Comparison of ENCODE assay signal across 8 cellular contexts in genomic region chr1:115089443-115090340, GRCh38. TPM values are rescaled to one million over a fixed set of nuclear protein-coding genes. Genes with fewer than 3 reads are reported as not detected.
DNase-seq lines count a peak whose midpoint lies in the region; ATAC-seq and TF ChIP-seq lines count a peak whose summit lies in the region.

TSPAN2 (minus strand) TSS chr1:115089503; CDS start chr1:115089432, 71 bp downstream.

- no peaks in the 10 kb centered on the region for H3K36me3 Mint-ChIP-seq in CD4-positive, CD25-positive, alpha-beta regulatory T cell
- H3K36me3 Mint-ChIP-seq in stimulated activated naive CD8-positive, alpha-beta T cell treated with anti-CD3 and anti-CD28 coated beads, Interleukin-15, Interleukin-2, amounts not matched to agents 100 ng/mL and 50 ng/mL, for 24 hours (ENCODE audit: low read depth) = no peaks in the 10 kb centered on the region

- peaks cover 0 to 25% (median 18%) of the 10 kb centered on the region in 4 donors for H3K4me1 Mint-ChIP-seq in CD4-positive, CD25-positive, alpha-beta regulatory T cell
- H3K4me1 Mint-ChIP-seq in stimulated activated naive CD8-positive, alpha-beta T cell treated with anti-CD3 and anti-CD28 coated beads, Interleukin-15, Interleukin-2, amounts not matched to agents 100 ng/mL and 50 ng/mL, for 24 hours (ENCODE audit: low read depth) = peaks cover 38% of the 10 kb centered on the region

- peaks cover 9% of the 10 kb centered on the region for H3K27me3 ChIP-seq in CD4-positive, CD25-positive, alpha-beta regulatory T cell (ENCODE audit: control insufficient read depth, insufficient read depth, low read length)

- peaks cover 0 to 4% (median 0%) of the 10 kb centered on the region in 7 donors for H3K9me3 Mint-ChIP-seq in CD4-positive, CD25-positive, alpha-beta regulatory T cell
- no peaks in the 10 kb centered on the region for H3K9me3 Mint-ChIP-seq in stimulated activated naive CD8-positive, alpha-beta T cell treated with anti-CD3 and anti-CD28 coated beads, Interleukin-15, Interleukin-2, amounts not matched to agents 100 ng/mL and 50 ng/mL, for 24 hours

- peak within 1 kb of the TSS; percentile 52 for H3K4me3 ChIP-seq in CD4-positive, CD25-positive, alpha-beta regulatory T cell (ENCODE audit: low read depth, low read length)

- H3K27me3 Mint-ChIP-seq in CD4-positive, CD25-positive, alpha-beta regulatory T cell = peaks cover 29% of the 10 kb centered on the region
- H3K27me3 Mint-ChIP-seq in stimulated activated naive CD8-positive, alpha-beta T cell treated with anti-CD3 and anti-CD28 coated beads, Interleukin-15, Interleukin-2, amounts not matched to agents 100 ng/mL and 50 ng/mL, for 24 hours = peaks cover 8% of the 10 kb centered on the region

- H3K36me3 ChIP-seq in CD4-positive, CD25-positive, alpha-beta regulatory T cell (ENCODE audit: control insufficient read depth, insufficient read depth, low read length) = no peaks in the 10 kb centered on the region

- peak within 1 kb of the TSS; percentile 66 to 91 (median 82) for H3K4me3 Mint-ChIP-seq in CD4-positive, CD25-positive, alpha-beta regulatory T cell
- peak within 1 kb of the TSS; percentile 80 for H3K4me3 Mint-ChIP-seq in stimulated activated naive CD8-positive, alpha-beta T cell treated with anti-CD3 and anti-CD28 coated beads, Interleukin-15, Interleukin-2, amounts not matched to agents 100 ng/mL and 50 ng/mL, for 24 hours

- H3K27ac ChIP-seq in CD4-positive, CD25-positive, alpha-beta regulatory T cell (ENCODE audit: insufficient read depth, low read length, poor library complexity, severe bottlenecking) = no peak within 1 kb of the TSS

- H3K27ac Mint-ChIP-seq in CD4-positive, CD25-positive, alpha-beta regulatory T cell = peak within 1 kb of the TSS in 2 of 3 donors; percentile 76 to 89
- H3K27ac Mint-ChIP-seq in stimulated activated naive CD8-positive, alpha-beta T cell treated with anti-CD3 and anti-CD28 coated beads, Interleukin-15, Interleukin-2, amounts not matched to agents 100 ng/mL and 50 ng/mL, for 24 hours = no peak within 1 kb of the TSS

- H3K4me1 ChIP-seq in CD4-positive, CD25-positive, alpha-beta regulatory T cell (ENCODE audit: control insufficient read depth, insufficient read depth, low read length, poor library complexity, severe bottlenecking) = peaks cover 19% of the 10 kb centered on the region

- no peak for TF ChIP-seq POLR2A in erythroblast (IDR thresholded peaks at IDR 0.05; ENCODE audit: low read length)

- H3K9me3 ChIP-seq in CD4-positive, CD25-positive, alpha-beta regulatory T cell (ENCODE audit: control insufficient read depth in 2 of 2, low read length in 2 of 2) = no peaks in the 10 kb centered on the region

- ATAC-seq in CD4-positive, CD25-positive, alpha-beta regulatory T cell (ENCODE audit: low read depth in 2 of 2) = peak; percentile 67 to 75
- ATAC-seq in HG03571 (IDR thresholded peaks at IDR 0.05; ENCODE audit: unreplicated experiment) = no peak

- DNase-seq in CD4-positive, CD25-positive, alpha-beta regulatory T cell = peak in 2 of 3 donors; percentile 45 to 46
- peak; percentile 17 for DNase-seq in NAMALWA (ENCODE audit: low spot score)
- peak; percentile 58 for DNase-seq in activated CD8-positive, alpha-beta memory T cell treated with anti-CD3 and anti-CD28 coated beads, Interleukin-2, amount 50 U/mL, for 4 hours
- peak; percentile 29 to 45 for DNase-seq in erythroblast (lab: John Stamatoyannopoulos, UW)
- peak; percentile 56 for DNase-seq in myocyte (ENCODE audit: low read depth)
- no peak for DNase-seq in NCI-H1694 (lab: John Stamatoyannopoulos, UW)

RNA-seq across cellular contexts. Expression of gene TSPAN2, which starts in this region (rescaled TPM):
- total RNA-seq in CD4-positive, CD25-positive, alpha-beta regulatory T cell = 5.0 TPM
- 1 to 10 TPM; 1.1 to 4.2 (median 2.5) TPM for polyA plus RNA-seq in CD4-positive, CD25-positive, alpha-beta regulatory T cell
- 0.51 and 0.88 TPM in 2 replicates for total RNA-seq in myocyte
- 31.9 TPM for polyA plus RNA-seq in myocyte (2012)
